In genomic region chr16:84830765-84831384, GRCh38 we compare ENCODE assay signal across 21 cellular contexts. TPM values are rescaled to one million over a fixed set of nuclear protein-coding genes. Genes with fewer than 3 reads are reported as not detected.
A peak's percentile ranks its signal among the peaks of the same experiment; 100 is the strongest.
DNase-seq lines count a peak whose midpoint lies in the region; ATAC-seq and TF ChIP-seq lines count a peak whose summit lies in the region.
"Had no signal": no experiment of that assay in that cellular context is flagged by ENCODE, and none has a peak within 500 bp of the region (broad histone marks: within the 10 kb centered on the region; RNA-seq: fewer than 3 reads in every experiment).

No MANE protein-coding gene starts in this region.

- H3K9ac ChIP-seq in fibroblast of lung (ENCODE audit: insufficient read depth, low read length) = no peak overlapping the region
- H3K9ac ChIP-seq in rectal smooth muscle tissue (ENCODE audit: low read length) = no peak overlapping the region
- H3K9ac ChIP-seq: parathyroid adenoma had no signal

- no peak for TF ChIP-seq EP300 in upper lobe of left lung (IDR thresholded peaks at IDR 0.05)

- no peaks in the 10 kb centered on the region for H3K9me3 Mint-ChIP-seq in activated T-cell treated with anti-CD3 and anti-CD28 coated beads, Interleukin-2, amount 50 U/mL, for 4 hours
- H3K9me3 Mint-ChIP-seq: activated T-helper 2 cell treated with anti-CD3 and anti-CD28 coated beads, Interferon-gamma antibody, Interleukin-2, Interleukin-4, amounts not matched to agents 10 μg/mL and 5 μg/mL and 100 μg/mL, durations not matched to agents 14 hours and 24 hours and 36 hours; IgD-negative memory B cell; mesothelial cell of epicardium; nephron progenitor cell; T-helper 1 cell treated with Interleukin-12 subunit alpha and Interleukin-12 subunit beta and Interleukin-4 antibody, amounts not matched to agents 30 μg/mL and 1 μg/mL, for 36 hours had no signal

- H3K4me3 ChIP-seq in Peyer's patch (no peak overlapping the region), fibroblast of lung (replicated peaks in 1 of 4; ENCODE audit: control extremely low read depth in 1 of 4, insufficient read depth in 1 of 4, low read depth in 3 of 4, low read length in 4 of 4) (no peak overlapping the region), rectal smooth muscle tissue (ENCODE audit: low read length) (no peak overlapping the region), upper lobe of left lung (no peak overlapping the region)
- H3K4me3 ChIP-seq: thoracic aorta had no signal

- peaks cover 1% of the 10 kb centered on the region for H3K79me2 ChIP-seq in fibroblast of lung (ENCODE audit: control insufficient read depth, insufficient read depth, low read length)
- H3K79me2 ChIP-seq: parathyroid adenoma had no signal

- TF ChIP-seq POLR2A in Peyer's patch (IDR thresholded peaks at IDR 0.05) (no peak), upper lobe of left lung (IDR thresholded peaks at IDR 0.05) (no peak)

- peak overlapping the region; percentile 62 to 92 (median 74) for H3K27ac ChIP-seq in Peyer's patch
- H3K27ac ChIP-seq in fibroblast of lung (ENCODE audit: insufficient read depth, low read length) = peak overlapping the region; percentile 98
- H3K27ac ChIP-seq in rectal smooth muscle tissue (ENCODE audit: low read depth, low read length) = peak overlapping the region; percentile 98
- H3K27ac ChIP-seq in upper lobe of left lung = peak overlapping the region; percentile 22 to 80 (median 74)

- H3K36me3 Mint-ChIP-seq in activated T-cell treated with anti-CD3 and anti-CD28 coated beads, Interleukin-2, amount 50 U/mL, for 4 hours (ENCODE audit: insufficient read depth) = no peaks in the 10 kb centered on the region
- H3K36me3 Mint-ChIP-seq: activated naive CD8-positive, alpha-beta T cell; IgD-negative memory B cell; mesothelial cell of epicardium had no signal

- DNase-seq in Peyer's patch = no peak
- DNase-seq in fibroblast of lung (ENCODE audit: low read depth in 2 of 2) = peak in 1 of 2 donors; percentile 21
- DNase-seq in upper lobe of left lung = no peak
- DNase-seq in activated T-cell treated with anti-CD3 and anti-CD28 coated beads, Interleukin-2, amount 50 U/mL, for 4 hours = no peak
- DNase-seq in NCI-H1930 (lab: John Stamatoyannopoulos, UW) = no peak
- DNase-seq: activated CD4-positive, alpha-beta T cell treated with anti-CD3 and anti-CD28 coated beads for 48 hours; cerebellar nuclear complex; effector CD4-positive, alpha-beta T cell; erythroblast; NCI-H524; nephron progenitor cell; stimulated activated CD4-positive, alpha-beta T cell treated with anti-CD3 and anti-CD28 coated beads, Interleukin-1b, Interleukin-23, amount 100 ng/mL, for 48 hours had no signal

- no peaks in the 10 kb centered on the region for H3K9me3 ChIP-seq in Peyer's patch
- no peaks in the 10 kb centered on the region for H3K9me3 ChIP-seq in fibroblast of lung (ENCODE audit: control insufficient read depth, insufficient read depth, low read depth, low read length)
- H3K9me3 ChIP-seq in upper lobe of left lung = no peaks in the 10 kb centered on the region
- H3K9me3 ChIP-seq: thoracic aorta had no signal

- TF ChIP-seq CTCF in Peyer's patch (IDR thresholded peaks at IDR 0.05) = no peak
- TF ChIP-seq CTCF in fibroblast of lung (conservative IDR thresholded peaks at IDR 0.05 in 1 of 2, IDR thresholded peaks at IDR 0.05 in 1 of 2; ENCODE audit: low read depth in 1 of 2, low read length in 2 of 2) = no peak
- no peak for TF ChIP-seq CTCF in upper lobe of left lung (IDR thresholded peaks at IDR 0.05)

- no peaks in the 10 kb centered on the region for H3K4me1 Mint-ChIP-seq in activated T-cell treated with anti-CD3 and anti-CD28 coated beads, Interleukin-2, amount 50 U/mL, for 4 hours (ENCODE audit: low read depth)
- H3K4me1 Mint-ChIP-seq: IgD-negative memory B cell had no signal

- H3K27me3 Mint-ChIP-seq in activated T-cell treated with anti-CD3 and anti-CD28 coated beads, Interleukin-2, amount 50 U/mL, for 4 hours (ENCODE audit: low read depth) = peaks cover 6% of the 10 kb centered on the region

- H3K4me3 Mint-ChIP-seq in activated T-cell treated with anti-CD3 and anti-CD28 coated beads, Interleukin-2, amount 50 U/mL, for 4 hours = no peak overlapping the region
- H3K4me3 Mint-ChIP-seq: activated naive CD8-positive, alpha-beta T cell; IgD-negative memory B cell; mesothelial cell of epicardium; nephron progenitor cell; T-helper 1 cell treated with Interleukin-12 subunit alpha and Interleukin-12 subunit beta and Interleukin-4 antibody, amounts not matched to agents 30 μg/mL and 1 μg/mL, for 36 hours had no signal

- H3K27me3 ChIP-seq in Peyer's patch (no peaks in the 10 kb centered on the region), fibroblast of lung (ENCODE audit: control insufficient read depth, insufficient read depth, low read length) (no peaks in the 10 kb centered on the region), rectal smooth muscle tissue (ENCODE audit: control insufficient read depth, insufficient read depth, low read length) (no peaks in the 10 kb centered on the region), upper lobe of left lung (no peaks in the 10 kb centered on the region)

- no peak for ATAC-seq in upper lobe of left lung (ENCODE audit: low FRiP score in 2 of 2)
- ATAC-seq in activated T-cell treated with anti-CD3 and anti-CD28 coated beads, Interleukin-2, amount 50 U/mL, for 4 hours = no peak
- ATAC-seq in HG03159 (IDR thresholded peaks at IDR 0.05; ENCODE audit: unreplicated experiment) = no peak

- H3K4me1 ChIP-seq in Peyer's patch (peaks cover 0 to 18% (median 0%) of the 10 kb centered on the region in 4 donors), fibroblast of lung (ENCODE audit: control insufficient read depth, extremely low read depth, insufficient read depth, low read length) (peaks cover 39% of the 10 kb centered on the region), rectal smooth muscle tissue (ENCODE audit: control insufficient read depth, insufficient read depth, low read length) (peaks cover 79% of the 10 kb centered on the region), upper lobe of left lung (peaks cover 4 to 20% (median 11%) of the 10 kb centered on the region in 4 donors)
- H3K4me1 ChIP-seq: parathyroid adenoma had no signal

- WGBS in upper lobe of left lung, 2 donors = 87 to 88% methylated on average over 13 of the region's 13 CpGs

- H3K4me2 ChIP-seq in fibroblast of lung (ENCODE audit: extremely low read depth, insufficient read depth, low read length) = no peak overlapping the region

- no peaks in the 10 kb centered on the region for H3K36me3 ChIP-seq in Peyer's patch
- H3K36me3 ChIP-seq in fibroblast of lung (ENCODE audit: control insufficient read depth, insufficient read depth, low read length) = no peaks in the 10 kb centered on the region
- no peaks in the 10 kb centered on the region for H3K36me3 ChIP-seq in rectal smooth muscle tissue (ENCODE audit: control insufficient read depth, insufficient read depth, low read length)
- no peaks in the 10 kb centered on the region for H3K36me3 ChIP-seq in upper lobe of left lung
- H3K36me3 ChIP-seq: thoracic aorta had no signal

- H4K20me1 ChIP-seq in fibroblast of lung (ENCODE audit: control insufficient read depth, extremely low read depth, insufficient read depth, low read length) = no peaks in the 10 kb centered on the region

- no peak overlapping the region for H2AFZ ChIP-seq in fibroblast of lung (ENCODE audit: low read length)
- H2AFZ ChIP-seq: parathyroid adenoma had no signal

RNA-seq across cellular contexts. Expression of gene CRISPLD2, which starts 11.1 kb away (rescaled TPM):
- 100 to 1,000 TPM in 2 of 4 donors, 10 to 100 TPM in 2; 19.6 to 319 (median 84.3) TPM for total RNA-seq in Peyer's patch
- total RNA-seq in fibroblast of lung = 34.9 and 37.0 TPM in 2 replicates
- 11.8 and 96.2 TPM in 2 replicates for polyA plus RNA-seq in fibroblast of lung
- polyA plus RNA-seq in fibroblast of lung (2012) = 7.1 and 70.6 TPM in 2 replicates
- polyA minus RNA-seq in fibroblast of lung (ENCODE audit: low replicate concordance) = 16.4 and 88.9 TPM in 2 replicates
- total RNA-seq in upper lobe of left lung = 100 to 1,000 TPM in 1 of 6 donors, 10 to 100 TPM in 5; 30.2 to 109 (median 80.8) TPM
- total RNA-seq in activated T-cell treated with anti-CD3 and anti-CD28 coated beads, Interleukin-2, amount 50 U/mL, for 4 hours = under 1 TPM; 0.11 to 0.57 (median 0.46) TPM
- polyA plus RNA-seq: IgD-negative memory B cell had no signal

Comparison
In these comparisons a context has a peak if more than half of its experiments do, and no peak if none do; other contexts are left out.
1. RNA of gene CRISPLD2, which starts 11.1 kb away (total RNA-seq): 19.6 to 319 TPM in Peyer's patch, 30.2 to 109 TPM in upper lobe of left lung and 34.9 to 37.0 TPM in fibroblast of lung; 0.11 to 0.57 TPM in activated T-cell treated with anti-CD3 and anti-CD28 coated beads, Interleukin-2, amount 50 U/mL, for 4 hours; every median in the first group is over 10 times any median in the second.
2. Peak in every context shown above with its lines, with median percentiles within 50 percentile points of each other: H3K27ac ChIP-seq.